In genomic region chr17:42347198-42347597, GRCh38 we compare ENCODE assay signal across 11 cellular contexts. TPM values are rescaled to one million over a fixed set of nuclear protein-coding genes. Genes with fewer than 3 reads are reported as not detected.
DNase-seq lines count a peak whose midpoint lies in the region; ATAC-seq, FAIRE-seq and TF ChIP-seq lines count a peak whose summit lies in the region.
"Had no signal": no experiment of that assay in that cellular context is flagged by ENCODE, and none has a peak within 500 bp of the region (broad histone marks: within the 10 kb centered on the region; RNA-seq: fewer than 3 reads in every experiment).

No MANE protein-coding gene starts in this region.

- H3K9me3 ChIP-seq in A549: no peaks in the 10 kb centered on the region
- no peaks in the 10 kb centered on the region for H3K9me3 ChIP-seq in MM.1S (replicated peaks; ENCODE audit: insufficient read depth, low read length)

- TF ChIP-seq RAD21 in A549 (conservative IDR thresholded peaks at IDR 0.05 in 1 of 2, IDR thresholded peaks at IDR 0.05 in 1 of 2): no peak

- H4K20me1 ChIP-seq in MM.1S (ENCODE audit: insufficient read depth, low read length): no peaks in the 10 kb centered on the region

- CTCF ChIA-PET in A549 (lab: Yijun Ruan, JAX): interaction anchor here (0.7 to 3.7 kb wide), 3 partner anchors 12 to 165 kb away, joined by 4 to 15 read pairs (median 4); no protein-coding TSS in a partner anchor

- H3K4me3 Mint-ChIP-seq in central memory CD8-positive, alpha-beta T cell: no peak overlapping the region
- H3K4me3 Mint-ChIP-seq in memory B cell: no peak overlapping the region
- H3K4me3 Mint-ChIP-seq: activated B cell treated with CpG ODN at 0.5 μM for 24 hours had no signal

- ATAC-seq in A549 (peak; percentile 54 to 74; a peak in 3 of 6 replicates), memory B cell (ENCODE audit: low read depth) (no peak)
- ATAC-seq in central memory CD8-positive, alpha-beta T cell (replicated peaks; ENCODE audit: extremely low read depth, poor library complexity, severe bottlenecking): no peak

- peak; percentile 88 for FAIRE-seq in A549 (lab: Jason Lieb, UNC)

- H3K27ac Mint-ChIP-seq in central memory CD8-positive, alpha-beta T cell (ENCODE audit: low read depth): peak overlapping the region; percentile 27
- H3K27ac Mint-ChIP-seq in memory B cell: peak overlapping the region; percentile 21
- H3K27ac Mint-ChIP-seq: activated B cell treated with CpG ODN at 0.5 μM for 24 hours had no signal

- no peak for TF ChIP-seq EP300 in A549 (IDR thresholded peaks at IDR 0.05)

- POLR2A ChIA-PET in A549 (lab: Yijun Ruan, JAX): no interaction called here

- no peak for TF ChIP-seq POLR2A in A549 (IDR thresholded peaks at IDR 0.05; ENCODE audit: low read length)

- H3K4me2 ChIP-seq in A549 (peak overlapping the region; percentile 48), MM.1S (ENCODE audit: low read depth, low read length) (no peak overlapping the region)

- H3F3A ChIP-seq in MM.1S (ENCODE audit: insufficient read depth, low read length): no peaks in the 10 kb centered on the region

- TF ChIP-seq CTCF in A549 (IDR thresholded peaks at IDR 0.05) (no peak), MM.1S (IDR thresholded peaks at IDR 0.05; ENCODE audit: low read length) (no peak)

- no peaks in the 10 kb centered on the region for H3K9me3 Mint-ChIP-seq in central memory CD8-positive, alpha-beta T cell
- H3K9me3 Mint-ChIP-seq in memory B cell: no peaks in the 10 kb centered on the region
- H3K9me3 Mint-ChIP-seq: activated B cell treated with CpG ODN at 0.5 μM for 24 hours had no signal

- DNase-seq in A549 (ENCODE audit: low read depth in 1 of 2, low spot score in 1 of 2): peak in 1 of 2 experiments; percentile 37
- DNase-seq in HT1080 (ENCODE audit: low read depth): peak; percentile 62
- DNase-seq in central memory CD8-positive, alpha-beta T cell (ENCODE audit: low spot score in 2 of 2): no peak
- no peak for DNase-seq in memory B cell (ENCODE audit: low spot score in 2 of 2)
- DNase-seq in NAMALWA (ENCODE audit: low spot score): no peak
- no peak for DNase-seq in MM.1S
- no peak for DNase-seq in NCI-H1048 (lab: John Stamatoyannopoulos, UW)
- no peak for DNase-seq in stimulated activated CD4-positive, alpha-beta T cell treated with anti-CD3 and anti-CD28 coated beads, Interleukin-2, amount 100 ng/mL, for 48 hours
- DNase-seq: activated B cell treated with CpG ODN at 0.5 μM for 24 hours, COR-L47, hippocampal formation had no signal

- H3K27me3 Mint-ChIP-seq in central memory CD8-positive, alpha-beta T cell: no peaks in the 10 kb centered on the region
- H3K27me3 Mint-ChIP-seq in memory B cell: no peaks in the 10 kb centered on the region
- H3K27me3 Mint-ChIP-seq: activated B cell treated with CpG ODN at 0.5 μM for 24 hours had no signal

- H3K4me1 ChIP-seq in A549: peaks cover 28% of the 10 kb centered on the region
- H3K4me1 ChIP-seq in MM.1S (ENCODE audit: low read length): no peaks in the 10 kb centered on the region

- no peaks in the 10 kb centered on the region for H3K9me2 ChIP-seq in MM.1S (replicated peaks; ENCODE audit: insufficient read depth, low read length)

- H3K36me3 Mint-ChIP-seq in central memory CD8-positive, alpha-beta T cell (ENCODE audit: insufficient read depth): peaks cover 62% of the 10 kb centered on the region
- H3K36me3 Mint-ChIP-seq in memory B cell: peaks cover 22% of the 10 kb centered on the region

- no peak overlapping the region for H2AFZ ChIP-seq in MM.1S (ENCODE audit: low read length)

- no peak overlapping the region for H3K9ac ChIP-seq in MM.1S (ENCODE audit: low read length)

- H3K4me1 Mint-ChIP-seq in central memory CD8-positive, alpha-beta T cell: peaks cover 22% of the 10 kb centered on the region
- H3K4me1 Mint-ChIP-seq in memory B cell: peaks cover 20% of the 10 kb centered on the region

- peak overlapping the region in 1 of 2 experiments; percentile 53; a peak in 3 of 6 replicates for H3K27ac ChIP-seq in A549
- H3K27ac ChIP-seq in MM.1S (ENCODE audit: low read length): no peak overlapping the region

- H3K27me3 ChIP-seq in MM.1S (replicated peaks; ENCODE audit: insufficient read depth, low read length): no peaks in the 10 kb centered on the region

- no peak overlapping the region for H3K4me3 ChIP-seq in A549
- no peak overlapping the region for H3K4me3 ChIP-seq in MM.1S (ENCODE audit: low read length)

- H3K79me2 ChIP-seq in MM.1S (ENCODE audit: low read length): no peaks in the 10 kb centered on the region

- H3K36me3 ChIP-seq in MM.1S (replicated peaks; ENCODE audit: insufficient read depth, low read length): no peaks in the 10 kb centered on the region

TF ChIP-seq in A549, 52 proteins besides CTCF, POLR2A, EP300 and RAD21:
- no peak for TF ChIP-seq ZC3H11A (IDR thresholded peaks at IDR 0.05)
- TF ChIP-seq EHMT2 (IDR thresholded peaks at IDR 0.05; ENCODE audit: low read depth): no peak
- TF ChIP-seq ZNF302 (CRISPR knock-in tag; IDR thresholded peaks at IDR 0.05): no peak
- no peak for TF ChIP-seq HOXB13 (CRISPR knock-in tag; IDR thresholded peaks at IDR 0.05; ENCODE audit: low read depth)
- peak; percentile 77; the same call in 1 of the 2 replicates for TF ChIP-seq GATA3 (IDR thresholded peaks at IDR 0.05; ENCODE audit: borderline replicate concordance)
- no peak for TF ChIP-seq NR3C1 (IDR thresholded peaks at IDR 0.05)
- TF ChIP-seq SREBF2 (IDR thresholded peaks at IDR 0.05): no peak
- 0 out of 2 replicates have a peak, but pooled peaks have one; percentile 29 for TF ChIP-seq FOSL2 (IDR thresholded peaks at IDR 0.05)
- peak; percentile 45; the same call in 1 of the 2 replicates for TF ChIP-seq FOSL2 (CRISPR knock-in tag; IDR thresholded peaks at IDR 0.05)
- TF ChIP-seq ESRRA (IDR thresholded peaks at IDR 0.05; ENCODE audit: borderline replicate concordance, low read length): no peak

RNA-seq across cellular contexts. Expression of gene STAT3, which starts 41.0 kb away (rescaled TPM):
- polyA plus RNA-seq in A549 (2011; rRNA removed) (72.8 and 81.9 TPM in 2 replicates), A549 (2017; fragmentation: RNase III; extraction: RNeasy Plus Mini Kit Qiagen cat#74134 plus additional on column Dnase treatment) (97.8 to 115 TPM (median 109 TPM) in 3 replicates)
- polyA plus RNA-seq in A549 (2012; cell fraction: cytosol; rRNA removed): 49.5 and 57.3 TPM in 2 replicates
- 80.0 and 101 TPM in 2 replicates for polyA plus RNA-seq in A549 (2012; cell fraction: nucleus; rRNA removed)
- 127 and 145 TPM in 2 replicates for polyA minus RNA-seq in A549 (2011; rRNA and poly(A)+ RNA removed)
- total RNA-seq in HT1080 (2014; rRNA removed; shearing (Covaris generic)): 32.9 and 42.2 TPM in 2 replicates
- 36.0 and 41.8 TPM in 2 replicates for polyA plus RNA-seq in HT1080 (2015; cell fraction: cytosol; rRNA removed)
- polyA plus RNA-seq in HT1080 (2015; cell fraction: nucleus; rRNA removed): 80.7 and 86.7 TPM in 2 replicates

RNA-seq across cellular contexts. Expression of gene STAT5A, which starts 58.9 kb away (rescaled TPM):
- polyA plus RNA-seq in A549 (2011; rRNA removed): 2.2 and 3.1 TPM in 2 replicates
- polyA plus RNA-seq in A549 (2012; cell fraction: cytosol; rRNA removed): 2.6 and 3.3 TPM in 2 replicates
- 5.6 and 7.9 TPM in 2 replicates for polyA plus RNA-seq in A549 (2012; cell fraction: nucleus; rRNA removed)
- 3.9 to 4.4 TPM (median 4.0 TPM) in 3 replicates for polyA plus RNA-seq in A549 (2017; fragmentation: RNase III; extraction: RNeasy Plus Mini Kit Qiagen cat#74134 plus additional on column Dnase treatment)
- polyA minus RNA-seq in A549 (2011; rRNA and poly(A)+ RNA removed): 2.9 and 4.3 TPM in 2 replicates
- 1.1 and 1.7 TPM in 2 replicates for total RNA-seq in HT1080 (2014; rRNA removed; shearing (Covaris generic))
- polyA plus RNA-seq in HT1080 (2015; cell fraction: cytosol; rRNA removed): 1.6 and 1.9 TPM in 2 replicates
- 3.8 and 4.6 TPM in 2 replicates for polyA plus RNA-seq in HT1080 (2015; cell fraction: nucleus; rRNA removed)

Comparison
In these comparisons a context has a peak if more than half of its experiments do, and no peak if none do; other contexts are left out.
1. ATAC-seq: peak in A549 (2 of 2); none in central memory CD8-positive, alpha-beta T cell (single experiment) and memory B cell (single experiment).